In the genomic region with DNA sequence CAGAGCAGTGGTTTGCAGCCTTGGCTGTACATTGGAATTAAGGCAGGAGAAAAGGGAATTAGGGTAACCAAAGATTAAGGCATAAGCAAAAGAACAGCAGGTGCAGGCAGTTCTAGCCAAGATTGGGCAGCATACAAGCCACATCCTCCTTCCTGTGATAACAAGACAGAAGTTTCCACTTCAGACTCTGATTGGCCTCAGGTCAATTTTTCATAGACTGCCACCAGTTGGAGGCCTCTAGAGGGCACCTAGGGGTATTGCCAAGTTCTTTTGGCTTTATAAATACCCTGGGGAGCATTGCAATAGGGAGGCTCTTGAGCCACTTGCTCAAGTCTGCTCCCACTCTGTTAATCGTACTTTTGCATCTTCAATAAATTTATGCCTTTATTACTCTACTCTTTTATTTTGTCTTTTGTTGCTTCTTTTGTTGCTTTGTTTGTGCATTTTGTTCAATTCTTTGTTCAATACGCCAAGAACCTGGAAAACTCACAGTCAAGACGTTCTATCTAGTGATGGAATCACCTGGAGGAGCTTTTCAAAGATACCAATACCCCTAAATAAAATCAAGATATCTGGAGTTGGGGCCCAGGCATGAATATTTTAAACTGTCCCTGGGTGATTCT, we compare ENCODE assay signal across 1 cellular context.
TF ChIP-seq lines count a peak whose summit lies in the region.

No MANE protein-coding gene starts in this region.

TF ChIP-seq in K562, 482 proteins besides CTCF, POLR2A, EP300 and RAD21:
- TF ChIP-seq SMARCA5 (IDR thresholded peaks at IDR 0.05): no peak
- TF ChIP-seq FOXJ2 (tag; IDR thresholded peaks at IDR 0.05): no peak
- TF ChIP-seq ZNF436 (CRISPR knock-in tag; IDR thresholded peaks at IDR 0.05): no peak
- TF ChIP-seq BCOR (IDR thresholded peaks at IDR 0.05): no peak
- TF ChIP-seq NFIX (CRISPR knock-in tag; IDR thresholded peaks at IDR 0.05; ENCODE audit: low read depth): 0 out of 2 replicates have a peak, but pooled peaks have one; percentile 36
- peak; percentile 95 for TF ChIP-seq NFIC (IDR thresholded peaks at IDR 0.05)
- TF ChIP-seq SMAD1 (IDR thresholded peaks at IDR 0.05; ENCODE audit: low read depth, low read length, partially characterized antibody): peak; percentile 43
- TF ChIP-seq MEF2A (IDR thresholded peaks at IDR 0.05; ENCODE audit: control insufficient read depth, low read depth, low read length): no peak
- TF ChIP-seq ZNF280B (CRISPR knock-in tag; IDR thresholded peaks at IDR 0.05): no peak
